Comparison of ENCODE assay signal across 9 cellular contexts in the genomic region with DNA sequence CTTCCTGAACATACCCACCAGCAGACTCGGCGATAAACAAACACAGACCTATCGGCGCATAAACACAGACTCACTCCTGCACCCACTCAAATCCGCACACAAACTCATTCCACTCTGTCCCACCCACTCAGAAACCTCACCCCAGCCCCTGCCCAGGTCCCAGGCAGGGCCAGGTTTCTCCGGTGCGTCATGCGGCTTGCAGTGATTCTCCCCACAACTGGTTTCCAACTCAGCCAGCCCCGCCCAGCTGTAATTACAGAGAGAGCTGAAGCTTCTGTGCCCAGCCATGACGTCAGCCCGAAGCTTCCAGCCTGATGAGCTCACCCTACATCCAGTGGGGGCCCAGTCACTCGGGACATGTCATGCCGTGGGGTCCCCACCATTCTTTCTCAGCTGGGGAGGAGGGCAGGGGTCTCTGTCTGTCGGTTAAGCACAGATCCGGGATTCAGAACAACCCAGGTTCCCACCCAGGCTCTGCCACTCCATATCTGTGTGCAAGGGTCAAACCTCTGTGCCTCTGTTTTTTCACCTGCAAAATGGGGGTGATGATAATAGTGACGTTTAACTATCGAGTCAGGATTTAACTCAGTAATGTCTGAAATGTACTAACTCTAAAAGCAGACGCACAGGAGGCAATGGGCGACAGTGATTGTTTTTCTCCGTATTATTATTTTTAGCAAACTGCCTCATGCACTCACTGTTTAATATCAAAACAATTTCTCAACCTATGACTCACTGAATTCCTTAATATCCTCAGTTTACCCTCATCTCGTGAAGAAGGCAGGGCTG. TPM values are rescaled to one million over a fixed set of nuclear protein-coding genes. Genes with fewer than 3 reads are reported as not detected.
DNase-seq lines count a peak whose midpoint lies in the region; ATAC-seq and TF ChIP-seq lines count a peak whose summit lies in the region.
"Had no signal": no experiment of that assay in that cellular context is flagged by ENCODE, and none has a peak within 500 bp of the region (broad histone marks: within the 10 kb centered on the region; RNA-seq: fewer than 3 reads in every experiment).

No MANE protein-coding gene starts in this region.

- TF ChIP-seq POLR2A in heart left ventricle (IDR thresholded peaks at IDR 0.05) = peak in 1 of 2 donors; percentile 72

- H3K79me2 ChIP-seq in SK-N-SH (ENCODE audit: insufficient read depth) = no peaks in the 10 kb centered on the region

- H3K27ac ChIP-seq in SK-N-SH (ENCODE audit: low read depth in 2 of 2, low read length in 1 of 2) (no peak overlapping the region), WERI-Rb-1 (no peak overlapping the region), heart left ventricle (peak overlapping the region; percentile 45 to 99 (median 92)), rectal smooth muscle tissue (ENCODE audit: low read depth, low read length) (peak overlapping the region; percentile 90)

- H3K4me2 ChIP-seq in SK-N-SH = no peak overlapping the region

- CTCF ChIA-PET in SK-N-SH (lab: Yijun Ruan, JAX) = interaction anchor here (1.0 to 2.2 kb wide), 2 partner anchors 8 to 237 kb away, joined by 3 to 8 read pairs; no protein-coding TSS in a partner anchor

- WGBS in SK-N-SH (ENCODE audit: low lambda C conversion rate) = 53% methylated on average over 15 of the region's 21 CpGs
- 19 to 24% (median 21%) methylated on average over 17 to 21 of the region's 21 CpGs for WGBS in heart left ventricle, 4 donors

- no peaks in the 10 kb centered on the region for H3K27me3 ChIP-seq in SK-N-SH (ENCODE audit: insufficient read depth)
- no peaks in the 10 kb centered on the region for H3K27me3 ChIP-seq in WERI-Rb-1 (ENCODE audit: insufficient read depth, low read depth, severe bottlenecking)
- H3K27me3 ChIP-seq in heart left ventricle = no peaks in the 10 kb centered on the region
- H3K27me3 ChIP-seq in rectal smooth muscle tissue (ENCODE audit: control insufficient read depth, insufficient read depth, low read length) = no peaks in the 10 kb centered on the region

- H3F3A ChIP-seq in SK-N-SH (replicated peaks; ENCODE audit: insufficient read depth) = no peaks in the 10 kb centered on the region

- H3K9ac ChIP-seq in SK-N-SH = no peak overlapping the region
- peak overlapping the region; percentile 57 for H3K9ac ChIP-seq in rectal smooth muscle tissue (ENCODE audit: low read length)

- no peaks in the 10 kb centered on the region for H3K36me3 ChIP-seq in SK-N-SH (replicated peaks in 1 of 2; ENCODE audit: control insufficient read depth in 1 of 2, insufficient read depth in 2 of 2, low read length in 1 of 2)
- H3K36me3 ChIP-seq in WERI-Rb-1 = no peaks in the 10 kb centered on the region
- H3K36me3 ChIP-seq in heart left ventricle = no peaks in the 10 kb centered on the region
- H3K36me3 ChIP-seq in rectal smooth muscle tissue (ENCODE audit: control insufficient read depth, insufficient read depth, low read length) = no peaks in the 10 kb centered on the region

- no peaks in the 10 kb centered on the region for H3K9me2 ChIP-seq in SK-N-SH

- TF ChIP-seq CTCF in SK-N-SH (IDR thresholded peaks at IDR 0.05) (no peak), WERI-Rb-1 (IDR thresholded peaks at IDR 0.05; ENCODE audit: low read depth, low read length) (no peak), heart left ventricle (IDR thresholded peaks at IDR 0.05) (no peak)

- intact Hi-C loops in heart left ventricle (cut with DNase I) = loop anchor here in 1 of 10 donors (5.0 to 10.0 kb wide), 2 partner anchors 59 to 642 kb away; no protein-coding TSS in a partner anchor

- no peak overlapping the region for H3K4me3 ChIP-seq in SK-N-SH (ENCODE audit: low read depth in 2 of 2, low read length in 1 of 2)
- H3K4me3 ChIP-seq in WERI-Rb-1 (ENCODE audit: low read depth, low read length) = no peak overlapping the region
- H3K4me3 ChIP-seq in heart left ventricle = peak overlapping the region; percentile 11 to 71 (median 49)
- peak overlapping the region; percentile 57 for H3K4me3 ChIP-seq in rectal smooth muscle tissue (ENCODE audit: low read length)

- peaks cover 0 to 10% of the 10 kb centered on the region in 2 experiments; a peak in 1 of 4 replicates for H3K4me1 ChIP-seq in SK-N-SH (ENCODE audit: control insufficient read depth in 1 of 2, insufficient read depth in 2 of 2, low read depth in 1 of 2, low read length in 1 of 2)
- H3K4me1 ChIP-seq in heart left ventricle = peaks cover 0 to 35% (median 13%) of the 10 kb centered on the region in 12 donors
- peaks cover 6% of the 10 kb centered on the region for H3K4me1 ChIP-seq in rectal smooth muscle tissue (ENCODE audit: control insufficient read depth, insufficient read depth, low read length)

- ATAC-seq in SK-N-SH treated with all-trans-retinoic acid at 6 μM for 48 hours = peak; percentile 29; the same call in 2 of the 3 replicates
- ATAC-seq in heart left ventricle = peak; percentile 59 to 71 (median 68)
- no peak for ATAC-seq in GM21526 (IDR thresholded peaks at IDR 0.05; ENCODE audit: low FRiP score, unreplicated experiment)

- no peaks in the 10 kb centered on the region for H4K20me1 ChIP-seq in SK-N-SH (ENCODE audit: insufficient read depth)

- H3K9me3 ChIP-seq in SK-N-SH (no peaks in the 10 kb centered on the region), WERI-Rb-1 (ENCODE audit: severe bottlenecking) (no peaks in the 10 kb centered on the region), heart left ventricle (no peaks in the 10 kb centered on the region)

- no peak for TF ChIP-seq RAD21 in SK-N-SH (IDR thresholded peaks at IDR 0.05; ENCODE audit: low read length)

- no peak for TF ChIP-seq EP300 in SK-N-SH (IDR thresholded peaks at IDR 0.05; ENCODE audit: borderline replicate concordance in 1 of 2, low read depth in 1 of 2, low read length in 1 of 2)

- DNase-seq in SK-N-SH = no peak
- peak; percentile 63 for DNase-seq in WERI-Rb-1
- DNase-seq in heart left ventricle = peak; percentile 89 to 97 (median 92)
- no peak for DNase-seq in activated gamma-delta T cell treated with Interleukin-2 at 50 U/mL for 16 hours
- no peak for DNase-seq in T-helper 9 cell

- H2AFZ ChIP-seq in SK-N-SH (ENCODE audit: low read depth) = no peak overlapping the region

- POLR2A ChIA-PET in SK-N-SH (lab: Yijun Ruan, JAX) = no interaction called here

TF ChIP-seq in SK-N-SH treated with all-trans-retinoic acid at 6 μM for 48 hours, 23 proteins besides CTCF, POLR2A, EP300 and RAD21:
- TF ChIP-seq ZFP3 (CRISPR knock-in tag; IDR thresholded peaks at IDR 0.05) (0 out of 2 replicates have a peak, but pooled peaks have one; percentile 20), SNAI2 (CRISPR knock-in tag; IDR thresholded peaks at IDR 0.05) (peak; percentile 76; the same call in 1 of the 2 replicates), ZNF8 (CRISPR knock-in tag; IDR thresholded peaks at IDR 0.05) (no peak), RARB (CRISPR knock-in tag; IDR thresholded peaks at IDR 0.05) (no peak), ZC3H10 (CRISPR knock-in tag; IDR thresholded peaks at IDR 0.05) (no peak)
- TF ChIP-seq, protein P1, sequence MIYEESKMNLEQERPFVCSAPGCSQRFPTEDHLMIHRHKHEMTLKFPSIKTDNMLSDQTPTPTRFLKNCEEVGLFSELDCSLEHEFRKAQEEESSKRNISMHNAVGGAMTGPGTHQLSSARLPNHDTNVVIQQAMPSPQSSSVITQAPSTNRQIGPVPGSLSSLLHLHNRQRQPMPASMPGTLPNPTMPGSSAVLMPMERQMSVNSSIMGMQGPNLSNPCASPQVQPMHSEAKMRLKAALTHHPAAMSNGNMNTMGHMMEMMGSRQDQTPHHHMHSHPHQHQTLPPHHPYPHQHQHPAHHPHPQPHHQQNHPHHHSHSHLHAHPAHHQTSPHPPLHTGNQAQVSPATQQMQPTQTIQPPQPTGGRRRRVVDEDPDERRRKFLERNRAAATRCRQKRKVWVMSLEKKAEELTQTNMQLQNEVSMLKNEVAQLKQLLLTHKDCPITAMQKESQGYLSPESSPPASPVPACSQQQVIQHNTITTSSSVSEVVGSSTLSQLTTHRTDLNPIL (CRISPR knock-in tag; IDR thresholded peaks at IDR 0.05; ENCODE audit: low read depth) = 0 out of 2 replicates have a peak, but pooled peaks have one; percentile 48

TF ChIP-seq in SK-N-SH, 30 proteins besides CTCF, POLR2A, EP300 and RAD21:
- TF ChIP-seq RCOR1 (IDR thresholded peaks at IDR 0.05; ENCODE audit: low read length) (no peak), SIN3A (IDR thresholded peaks at IDR 0.05; ENCODE audit: borderline replicate concordance, low read depth, low read length) (no peak), NRF1 (IDR thresholded peaks at IDR 0.05; ENCODE audit: low read depth, low read length) (no peak), TCF12 (IDR thresholded peaks at IDR 0.05) (no peak)
TF ChIP-seq in SK-N-SH: peak in this region for 0.

RNA-seq across cellular contexts. Expression of gene HSPB8, which starts 2.3 kb away (rescaled TPM):
- polyA plus RNA-seq in SK-N-SH (2012; rRNA removed) = 1.2 and 1.6 TPM in 2 replicates
- 0.84 and 1.2 TPM in 2 replicates for polyA plus RNA-seq in SK-N-SH (2012; cell fraction: cytosol; rRNA removed)
- 1.2 and 1.7 TPM in 2 replicates for polyA plus RNA-seq in SK-N-SH (2012; cell fraction: nucleus; rRNA removed)
- total RNA-seq in heart left ventricle = 100 to 1,000 TPM; 417 to 662 (median 558) TPM
- polyA plus RNA-seq in heart left ventricle = 100 to 1,000 TPM; 446 to 523 TPM
- total RNA-seq: T-helper 2 cell treated with Interferon-gamma antibody and Interleukin-4, amounts not matched to agents 100 ng/mL and 5 ng/mL, for 36 hours had no signal

Comparison
In these comparisons a context has a peak if more than half of its experiments do, and no peak if none do; other contexts are left out.
1. DNase-seq: peak in WERI-Rb-1 (single experiment) and heart left ventricle (5 of 5); none in SK-N-SH (single experiment), activated gamma-delta T cell treated with Interleukin-2 at 50 U/mL for 16 hours (single experiment) and T-helper 9 cell (single experiment).
2. H3K27ac ChIP-seq: peak in heart left ventricle (12 of 12) and rectal smooth muscle tissue (single experiment); none in SK-N-SH (0 of 2) and WERI-Rb-1 (single experiment).
3. H3K4me3 ChIP-seq: peak in heart left ventricle (12 of 12) and rectal smooth muscle tissue (single experiment); none in SK-N-SH (0 of 2) and WERI-Rb-1 (single experiment).
4. RNA of gene HSPB8, which starts 2.3 kb away (polyA plus RNA-seq): 446 to 523 TPM in heart left ventricle; 0.84 to 1.7 TPM in SK-N-SH; every median in the first group is over 100 times any median in the second.